ENCODE assay signal across 12 cellular contexts in genomic region chr12:108589028-108589839, GRCh38. TPM values are rescaled to one million over a fixed set of nuclear protein-coding genes. Genes with fewer than 3 reads are reported as not detected.
A peak's percentile ranks its signal among the peaks of the same experiment; 100 is the strongest.
DNase-seq lines count a peak whose midpoint lies in the region; ATAC-seq, FAIRE-seq and TF ChIP-seq lines count a peak whose summit lies in the region.
"Had no signal": no experiment of that assay in that cellular context is flagged by ENCODE, and none has a peak within 500 bp of the region (broad histone marks: within the 10 kb centered on the region; RNA-seq: fewer than 3 reads in every experiment).

No MANE protein-coding gene starts in this region.

- no peaks in the 10 kb centered on the region for H4K20me1 ChIP-seq in K562 (replicated peaks; ENCODE audit: control insufficient read depth, insufficient read depth, low read length)

- H3K9me1 ChIP-seq in K562 (ENCODE audit: control insufficient read depth, insufficient read depth, low read length): no peaks in the 10 kb centered on the region

- peaks cover 0 to 24% of the 10 kb centered on the region in 2 experiments; a peak in 1 of 5 replicates for H3K4me1 ChIP-seq in K562 (replicated peaks in 1 of 2; ENCODE audit: control insufficient read depth in 2 of 2, insufficient read depth in 2 of 2, low read length in 2 of 2)

- H3K4me3 Mint-ChIP-seq in T-helper 2 cell treated with Interferon-gamma antibody and Interleukin-4, amounts not matched to agents 5 μg/mL and 100 μg/mL, for 36 hours: no peak overlapping the region

- peak; percentile 50 for ATAC-seq in K562
- ATAC-seq in GM18907 (IDR thresholded peaks at IDR 0.05; ENCODE audit: unreplicated experiment): no peak
- ATAC-seq in GM21381 (IDR thresholded peaks at IDR 0.05; ENCODE audit: unreplicated experiment): no peak

- H3K27ac ChIP-seq in K562 (ENCODE audit: extremely low read depth, low read depth, low read length): no peak overlapping the region
- H3K27ac ChIP-seq in WERI-Rb-1: no peak overlapping the region

- peak overlapping the region in 1 of 2 experiments; percentile 80; a peak in 2 of 4 replicates for H3K9ac ChIP-seq in K562 (ENCODE audit: insufficient read depth in 1 of 2, low read depth in 2 of 2, low read length in 2 of 2)

- no peak overlapping the region for H3K27ac Mint-ChIP-seq in T-helper 2 cell treated with Interferon-gamma antibody and Interleukin-4, amounts not matched to agents 5 μg/mL and 100 μg/mL, for 36 hours

- TF ChIP-seq EP300 in K562 (IDR thresholded peaks at IDR 0.05; ENCODE audit: low read length): no peak

- no peak for TF ChIP-seq RAD21 in K562 (CRISPR knock-in tag; conservative IDR thresholded peaks at IDR 0.05 in 1 of 2, IDR thresholded peaks at IDR 0.05 in 1 of 2)

- in situ Hi-C loops in K562 (cut with MboI): no loop called here

- H3K4me1 Mint-ChIP-seq in T-helper 2 cell treated with Interferon-gamma antibody and Interleukin-4, amounts not matched to agents 5 μg/mL and 100 μg/mL, for 36 hours (ENCODE audit: low read depth): no peaks in the 10 kb centered on the region

- no peaks in the 10 kb centered on the region for H3K79me2 ChIP-seq in K562 (ENCODE audit: control insufficient read depth, insufficient read depth, low read length)

- H2AFZ ChIP-seq in K562 (ENCODE audit: low read depth, low read length): no peak overlapping the region

- TF ChIP-seq CTCF in AG09319 (IDR thresholded peaks at IDR 0.05; ENCODE audit: low read depth, low read length): no peak
- no peak for TF ChIP-seq CTCF in NB4 (IDR thresholded peaks at IDR 0.05; ENCODE audit: low read depth, low read length)
- TF ChIP-seq CTCF in K562 (IDR thresholded peaks at IDR 0.05 in 2 of 3, conservative IDR thresholded peaks at IDR 0.05 in 1 of 3; ENCODE audit: insufficient read depth in 2 of 3, low read depth in 1 of 3, low read length in 3 of 3): no peak
- TF ChIP-seq CTCF in WERI-Rb-1 (IDR thresholded peaks at IDR 0.05; ENCODE audit: low read depth, low read length): no peak

- no peaks in the 10 kb centered on the region for H3K36me3 Mint-ChIP-seq in T-helper 2 cell treated with Interferon-gamma antibody and Interleukin-4, amounts not matched to agents 5 μg/mL and 100 μg/mL, for 36 hours (ENCODE audit: low read depth)

- peaks cover 0 to 33% of the 10 kb centered on the region in 2 experiments; a peak in 3 of 5 replicates for H3K27me3 ChIP-seq in K562 (ENCODE audit: control insufficient read depth in 2 of 2, insufficient read depth in 2 of 2, low read length in 2 of 2)
- H3K27me3 ChIP-seq in WERI-Rb-1 (ENCODE audit: insufficient read depth, low read depth, severe bottlenecking): no peaks in the 10 kb centered on the region

- intact Hi-C loops in K562 (cut with micrococcal nuclease): no loop called here

- peak; percentile 38 for DNase-seq in AG09319 (ENCODE audit: extremely low read depth, low read depth)
- peak; percentile 36 for DNase-seq in NB4 (ENCODE audit: low read depth)
- DNase-seq in K562 (ENCODE audit: extremely low read depth in 1 of 4, low spot score in 3 of 4): no peak
- DNase-seq in kidney tubule cell (ENCODE audit: low spot score): peak; percentile 3
- no peak for DNase-seq in T-helper 2 cell treated with Interferon-gamma antibody and Interleukin-4, amounts not matched to agents 5 μg/mL and 100 μg/mL, for 36 hours (ENCODE audit: low spot score)
- DNase-seq in WERI-Rb-1: no peak
- DNase-seq: amygdala had no signal

- H3K9me3 Mint-ChIP-seq in T-helper 2 cell treated with Interferon-gamma antibody and Interleukin-4, amounts not matched to agents 5 μg/mL and 100 μg/mL, for 36 hours: no peaks in the 10 kb centered on the region

- TF ChIP-seq POLR2A in NB4 (IDR thresholded peaks at IDR 0.05; ENCODE audit: extremely low read depth, insufficient read length) (no peak), K562 (conservative IDR thresholded peaks at IDR 0.05) (no peak)

- CTCF ChIA-PET in K562 (lab: Yijun Ruan, JAX; ENCODE audit: low intra/inter-chr PET ratio): no interaction called here

- no peak overlapping the region for H3K4me2 ChIP-seq in K562 (ENCODE audit: insufficient read depth, low read length)

- no TSS peak for BruUV-seq in K562 (replicated peaks; lab: Mats Ljungman, UMichigan)

- POLR2A ChIA-PET in K562 (lab: Yijun Ruan, JAX): interaction anchor here (0.6 to 1.0 kb wide), 4 partner anchors 9 to 40 kb away, joined by 3 to 5 read pairs (median 3); no protein-coding TSS in a partner anchor

- H3K9me3 ChIP-seq in K562 (replicated peaks; ENCODE audit: control insufficient read depth, insufficient read depth, low read depth, low read length) (no peaks in the 10 kb centered on the region), WERI-Rb-1 (ENCODE audit: severe bottlenecking) (no peaks in the 10 kb centered on the region)

- 14% methylated on average over 15 of the region's 15 CpGs for WGBS in K562 (ENCODE audit: insufficient coverage, low coverage, missing lambda C conversion rate)

- H3K27me3 Mint-ChIP-seq in T-helper 2 cell treated with Interferon-gamma antibody and Interleukin-4, amounts not matched to agents 5 μg/mL and 100 μg/mL, for 36 hours (ENCODE audit: low read depth): peaks cover 1% of the 10 kb centered on the region

- H3K4me3 ChIP-seq in NB4 (ENCODE audit: low read depth, low read length) (no peak overlapping the region), K562 (no peak overlapping the region), WERI-Rb-1 (ENCODE audit: low read depth, low read length) (no peak overlapping the region)

- no peaks in the 10 kb centered on the region for H3K36me3 ChIP-seq in K562 (ENCODE audit: control insufficient read depth, insufficient read depth, low read length)
- no peaks in the 10 kb centered on the region for H3K36me3 ChIP-seq in WERI-Rb-1

- FAIRE-seq in K562 (lab: Jason Lieb, UNC): no peak
- FAIRE-seq: endothelial cell of umbilical vein, keratinocyte had no signal

RNA-seq across cellular contexts. Expression of gene TMEM119, which starts 8.7 kb away (rescaled TPM):
- total RNA-seq in K562 (2011; cell fraction: chromatin; rRNA removed; ENCODE audit: low replicate concordance): not detected in 2 replicates
- total RNA-seq in K562 (2011; cell fraction: nucleolus; rRNA removed): not detected in 2 replicates
- total RNA-seq in K562 (2011; cell fraction: nucleoplasm; rRNA removed): not detected in 2 replicates
- not detected in 2 replicates for total RNA-seq in K562 (2014; rRNA removed)
- not detected in 2 replicates for total RNA-seq in K562 (2014; rRNA removed; fragmentation: Illumina TruSeq; extraction: Trizol)
- total RNA-seq in K562 (2015; rRNA removed; fragmentation: Illumina TruSeq; extraction: Trizol): not detected in 2 replicates
- total RNA-seq in K562 (2021): 0.18 TPM in 1 of 2 replicates, not detected in the other
- not detected in 2 replicates for polyA plus RNA-seq in K562 (2011; rRNA removed)
- 0.01 TPM in 1 of 2 replicates, not detected in the other for polyA plus RNA-seq in K562 (2011; cell fraction: cytosol; rRNA removed)
- polyA plus RNA-seq in K562 (2011; cell fraction: nucleus; rRNA removed): not detected in 2 replicates
- polyA plus RNA-seq in K562 (2012): 0.11 TPM in 1 of 2 replicates, not detected in the other
- not detected in 2 replicates for polyA plus RNA-seq in K562 (2014; fragmentation: Illumina TruSeq; extraction: Trizol)
- not detected for polyA plus RNA-seq in K562 (2014; fragmentation: Nextera tagmentation; extraction: Ambion mirVana)
- not detected in 2 replicates for polyA plus RNA-seq in K562 (2014; rRNA removed)
- not detected in 2 replicates for polyA minus RNA-seq in K562 (2011; rRNA and poly(A)+ RNA removed)
- polyA minus RNA-seq in K562 (2011; cell fraction: cytosol; rRNA and poly(A)+ RNA removed): not detected in 2 replicates
- not detected in 2 replicates for polyA minus RNA-seq in K562 (2011; cell fraction: nucleus; rRNA and poly(A)+ RNA removed)
- total RNA-seq: endothelial cell of umbilical vein, HT-29 had no signal
- polyA plus RNA-seq: endothelial cell of umbilical vein, keratinocyte had no signal

RNA-seq across cellular contexts. Expression of gene ISCU, which starts 26.8 kb away (rescaled TPM):
- total RNA-seq in K562 (2011; cell fraction: chromatin; rRNA removed; ENCODE audit: low replicate concordance): 50.8 and 64.7 TPM in 2 replicates
- total RNA-seq in K562 (2011; cell fraction: nucleolus; rRNA removed): 37.6 and 42.7 TPM in 2 replicates
- 58.2 and 69.2 TPM in 2 replicates for total RNA-seq in K562 (2011; cell fraction: nucleoplasm; rRNA removed)
- total RNA-seq in K562 (2014; rRNA removed) (92.5 and 136 TPM in 2 replicates), K562 (2014; rRNA removed; fragmentation: Illumina TruSeq; extraction: Trizol) (74.2 and 77.5 TPM in 2 replicates), K562 (2015; rRNA removed; fragmentation: Illumina TruSeq; extraction: Trizol) (75.6 and 77.3 TPM in 2 replicates), K562 (2021) (67.8 and 68.7 TPM in 2 replicates)
- polyA plus RNA-seq in K562 (2011; rRNA removed) (80.9 and 89.6 TPM in 2 replicates), K562 (2014; fragmentation: Illumina TruSeq; extraction: Trizol) (69.4 and 77.7 TPM in 2 replicates), K562 (2014; fragmentation: Nextera tagmentation; extraction: Ambion mirVana) (10 to 100 TPM; 15.9 to 19.8 TPM), K562 (2014; rRNA removed) (84.7 and 86.8 TPM in 2 replicates)
- polyA plus RNA-seq in K562 (2011; cell fraction: cytosol; rRNA removed): 36.5 and 59.5 TPM in 2 replicates
- polyA plus RNA-seq in K562 (2011; cell fraction: nucleus; rRNA removed): 120 and 177 TPM in 2 replicates
- 76.7 and 87.8 TPM in 2 replicates for polyA plus RNA-seq in K562 (2012)
- 65.3 and 73.2 TPM in 2 replicates for polyA minus RNA-seq in K562 (2011; rRNA and poly(A)+ RNA removed)
- 16.6 and 26.3 TPM in 2 replicates for polyA minus RNA-seq in K562 (2011; cell fraction: cytosol; rRNA and poly(A)+ RNA removed)
- 25.0 and 57.6 TPM in 2 replicates for polyA minus RNA-seq in K562 (2011; cell fraction: nucleus; rRNA and poly(A)+ RNA removed)

RNA-seq across cellular contexts. Expression of gene SART3, which starts 28.3 kb away (rescaled TPM):
- total RNA-seq in K562 (2011; cell fraction: chromatin; rRNA removed; ENCODE audit: low replicate concordance): 295 and 336 TPM in 2 replicates
- 193 and 203 TPM in 2 replicates for total RNA-seq in K562 (2011; cell fraction: nucleolus; rRNA removed)
- 258 and 314 TPM in 2 replicates for total RNA-seq in K562 (2011; cell fraction: nucleoplasm; rRNA removed)
- total RNA-seq in K562 (2014; rRNA removed): 167 and 396 TPM in 2 replicates
- total RNA-seq in K562 (2014; rRNA removed; fragmentation: Illumina TruSeq; extraction: Trizol): 64.7 and 66.7 TPM in 2 replicates
- 103 and 104 TPM in 2 replicates for total RNA-seq in K562 (2015; rRNA removed; fragmentation: Illumina TruSeq; extraction: Trizol)
- total RNA-seq in K562 (2021): 63.2 and 72.6 TPM in 2 replicates
- polyA plus RNA-seq in K562 (2011; rRNA removed): 32.1 and 33.7 TPM in 2 replicates
- polyA plus RNA-seq in K562 (2011; cell fraction: cytosol; rRNA removed): 11.9 and 18.3 TPM in 2 replicates
- 128 and 132 TPM in 2 replicates for polyA plus RNA-seq in K562 (2011; cell fraction: nucleus; rRNA removed)
- polyA plus RNA-seq in K562 (2012): 43.0 and 62.6 TPM in 2 replicates
- 54.4 and 56.7 TPM in 2 replicates for polyA plus RNA-seq in K562 (2014; fragmentation: Illumina TruSeq; extraction: Trizol)
- 1 to 10 TPM; 8.9 to 9.9 TPM for polyA plus RNA-seq in K562 (2014; fragmentation: Nextera tagmentation; extraction: Ambion mirVana)
- polyA plus RNA-seq in K562 (2014; rRNA removed): 52.6 and 58.4 TPM in 2 replicates
- 73.9 and 94.6 TPM in 2 replicates for polyA minus RNA-seq in K562 (2011; rRNA and poly(A)+ RNA removed)
- 27.6 and 31.6 TPM in 2 replicates for polyA minus RNA-seq in K562 (2011; cell fraction: cytosol; rRNA and poly(A)+ RNA removed)
- polyA minus RNA-seq in K562 (2011; cell fraction: nucleus; rRNA and poly(A)+ RNA removed): 152 and 195 TPM in 2 replicates

RNA-seq across cellular contexts. Expression of gene SELPLG, which starts 44.5 kb away (rescaled TPM):
- total RNA-seq in K562 (2011; cell fraction: chromatin; rRNA removed; ENCODE audit: low replicate concordance): 0.35 and 0.79 TPM in 2 replicates
- 1.1 and 1.5 TPM in 2 replicates for total RNA-seq in K562 (2011; cell fraction: nucleolus; rRNA removed)
- total RNA-seq in K562 (2011; cell fraction: nucleoplasm; rRNA removed): 0.59 and 0.69 TPM in 2 replicates
- total RNA-seq in K562 (2014; rRNA removed): 1.7 and 3.4 TPM in 2 replicates
- 0.54 and 0.76 TPM in 2 replicates for total RNA-seq in K562 (2014; rRNA removed; fragmentation: Illumina TruSeq; extraction: Trizol)
- 10.2 TPM in 2 replicates for total RNA-seq in K562 (2015; rRNA removed; fragmentation: Illumina TruSeq; extraction: Trizol)
- 2.2 and 2.5 TPM in 2 replicates for total RNA-seq in K562 (2021)
- polyA plus RNA-seq in K562 (2011; rRNA removed): 1.4 and 1.6 TPM in 2 replicates
- polyA plus RNA-seq in K562 (2011; cell fraction: cytosol; rRNA removed): 1.9 and 6.8 TPM in 2 replicates
- polyA plus RNA-seq in K562 (2011; cell fraction: nucleus; rRNA removed): 0.60 and 0.92 TPM in 2 replicates
- polyA plus RNA-seq in K562 (2012): 9.4 and 9.9 TPM in 2 replicates
- 3.3 and 3.9 TPM in 2 replicates for polyA plus RNA-seq in K562 (2014; fragmentation: Illumina TruSeq; extraction: Trizol)
- under 1 TPM; 0.22 to 0.34 TPM for polyA plus RNA-seq in K562 (2014; fragmentation: Nextera tagmentation; extraction: Ambion mirVana)
- 1.2 and 2.8 TPM in 2 replicates for polyA plus RNA-seq in K562 (2014; rRNA removed)
- 0.48 and 1.1 TPM in 2 replicates for polyA minus RNA-seq in K562 (2011; rRNA and poly(A)+ RNA removed)
- polyA minus RNA-seq in K562 (2011; cell fraction: cytosol; rRNA and poly(A)+ RNA removed): 0.91 and 0.95 TPM in 2 replicates
- polyA minus RNA-seq in K562 (2011; cell fraction: nucleus; rRNA and poly(A)+ RNA removed): 0.27 and 0.44 TPM in 2 replicates
- total RNA-seq: HT-29 had no signal

Comparison
In these comparisons a context has a peak if more than half of its experiments do, and no peak if none do; other contexts are left out.
1. DNase-seq: peak in AG09319 (single experiment), NB4 (single experiment) and kidney tubule cell (single experiment); none in K562 (0 of 4), T-helper 2 cell treated with Interferon-gamma antibody and Interleukin-4, amounts not matched to agents 5 μg/mL and 100 μg/mL, for 36 hours (single experiment) and WERI-Rb-1 (single experiment).